ENCODE assay signal across 1 cellular context in the genomic region with DNA sequence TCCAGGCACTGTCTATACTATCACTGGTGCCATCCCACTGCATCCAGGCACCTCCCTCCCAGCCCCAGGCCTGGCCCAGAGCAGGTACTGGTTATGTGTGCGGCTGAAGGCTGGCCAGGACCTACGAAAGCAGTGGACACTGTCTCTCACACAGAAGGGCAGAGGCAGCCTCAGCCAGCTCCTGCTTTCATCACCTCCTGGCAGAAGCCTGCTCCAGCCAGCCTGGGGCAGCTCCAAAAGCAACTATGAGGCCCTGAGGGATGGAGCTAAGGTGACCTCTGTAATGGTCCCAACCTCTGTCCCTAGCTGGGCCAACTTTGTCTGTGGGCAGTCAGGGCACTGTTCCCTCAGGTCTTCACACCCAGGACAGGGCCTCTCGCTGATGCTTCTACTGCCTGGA.
TF ChIP-seq lines count a peak whose summit lies in the region.

No MANE protein-coding gene starts in this region.

TF ChIP-seq in GM12878, 131 proteins besides CTCF, POLR2A, EP300 and RAD21:
- TF ChIP-seq KLF5 (IDR thresholded peaks at IDR 0.05; ENCODE audit: partially characterized antibody), result no peak
- TF ChIP-seq ZNF274 (IDR thresholded peaks at IDR 0.05; ENCODE audit: insufficient read depth, insufficient read length), result no peak
- no peak for TF ChIP-seq NR2F1 (conservative IDR thresholded peaks at IDR 0.05)
- no peak for TF ChIP-seq DPF2 (IDR thresholded peaks at IDR 0.05)
- TF ChIP-seq, protein P1, sequence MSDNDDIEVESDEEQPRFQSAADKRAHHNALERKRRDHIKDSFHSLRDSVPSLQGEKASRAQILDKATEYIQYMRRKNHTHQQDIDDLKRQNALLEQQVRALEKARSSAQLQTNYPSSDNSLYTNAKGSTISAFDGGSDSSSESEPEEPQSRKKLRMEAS (IDR thresholded peaks at IDR 0.05; ENCODE audit: low read depth, low read length), result no peak
- TF ChIP-seq RUNX3 (IDR thresholded peaks at IDR 0.05; ENCODE audit: low read length), result no peak
- no peak for TF ChIP-seq ZBED1 (IDR thresholded peaks at IDR 0.05; ENCODE audit: borderline replicate concordance)
- no peak for TF ChIP-seq WRNIP1 (IDR thresholded peaks at IDR 0.05; ENCODE audit: borderline replicate concordance, low read depth, low read length)
- TF ChIP-seq ZNF217 (IDR thresholded peaks at IDR 0.05), result no peak
- TF ChIP-seq, protein P2, sequence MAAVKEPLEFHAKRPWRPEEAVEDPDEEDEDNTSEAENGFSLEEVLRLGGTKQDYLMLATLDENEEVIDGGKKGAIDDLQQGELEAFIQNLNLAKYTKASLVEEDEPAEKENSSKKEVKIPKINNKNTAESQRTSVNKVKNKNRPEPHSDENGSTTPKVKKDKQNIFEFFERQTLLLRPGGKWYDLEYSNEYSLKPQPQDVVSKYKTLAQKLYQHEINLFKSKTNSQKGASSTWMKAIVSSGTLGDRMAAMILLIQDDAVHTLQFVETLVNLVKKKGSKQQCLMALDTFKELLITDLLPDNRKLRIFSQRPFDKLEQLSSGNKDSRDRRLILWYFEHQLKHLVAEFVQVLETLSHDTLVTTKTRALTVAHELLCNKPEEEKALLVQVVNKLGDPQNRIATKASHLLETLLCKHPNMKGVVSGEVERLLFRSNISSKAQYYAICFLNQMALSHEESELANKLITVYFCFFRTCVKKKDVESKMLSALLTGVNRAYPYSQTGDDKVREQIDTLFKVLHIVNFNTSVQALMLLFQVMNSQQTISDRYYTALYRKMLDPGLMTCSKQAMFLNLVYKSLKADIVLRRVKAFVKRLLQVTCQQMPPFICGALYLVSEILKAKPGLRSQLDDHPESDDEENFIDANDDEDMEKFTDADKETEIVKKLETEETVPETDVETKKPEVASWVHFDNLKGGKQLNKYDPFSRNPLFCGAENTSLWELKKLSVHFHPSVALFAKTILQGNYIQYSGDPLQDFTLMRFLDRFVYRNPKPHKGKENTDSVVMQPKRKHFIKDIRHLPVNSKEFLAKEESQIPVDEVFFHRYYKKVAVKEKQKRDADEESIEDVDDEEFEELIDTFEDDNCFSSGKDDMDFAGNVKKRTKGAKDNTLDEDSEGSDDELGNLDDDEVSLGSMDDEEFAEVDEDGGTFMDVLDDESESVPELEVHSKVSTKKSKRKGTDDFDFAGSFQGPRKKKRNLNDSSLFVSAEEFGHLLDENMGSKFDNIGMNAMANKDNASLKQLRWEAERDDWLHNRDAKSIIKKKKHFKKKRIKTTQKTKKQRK (IDR thresholded peaks at IDR 0.05; ENCODE audit: low read depth, low read length), result no peak
- TF ChIP-seq GABPA (IDR thresholded peaks at IDR 0.05; ENCODE audit: low read depth), result no peak
- no peak for TF ChIP-seq CBX3 (IDR thresholded peaks at IDR 0.05; ENCODE audit: borderline replicate concordance, low read depth)
- no peak for TF ChIP-seq RBBP5 (conservative IDR thresholded peaks at IDR 0.05)
